8 cellular contexts compared by ENCODE assay signal in genomic region chr11:123246749-123247497, GRCh38. TPM values are rescaled to one million over a fixed set of nuclear protein-coding genes. Genes with fewer than 3 reads are reported as not detected.
DNase-seq lines count a peak whose midpoint lies in the region; ATAC-seq and TF ChIP-seq lines count a peak whose summit lies in the region.

No MANE protein-coding gene starts in this region.

- no peak overlapping the region for H3K27ac Mint-ChIP-seq in central memory CD8-positive, alpha-beta T cell (ENCODE audit: low read depth)

- no peak overlapping the region for H3K4me3 Mint-ChIP-seq in central memory CD8-positive, alpha-beta T cell

- peaks cover 22% of the 10 kb centered on the region for H3K27me3 Mint-ChIP-seq in central memory CD8-positive, alpha-beta T cell

- in situ Hi-C loops in GM13976 (cut with MboI; ENCODE audit: low sequenced_read_pairs, unreplicated experiment), result loop anchor here (5.0 to 10.0 kb wide), 2 partner anchors 72 to 135 kb away; no protein-coding TSS in a partner anchor

- no peaks in the 10 kb centered on the region for H3K4me1 Mint-ChIP-seq in central memory CD8-positive, alpha-beta T cell

- DNase-seq in 8988T (peak; percentile 69), GM13976 (ENCODE audit: low spot score) (peak; percentile 81), NCI-H2227 (lab: John Stamatoyannopoulos, UW; ENCODE audit: unreplicated experiment) (peak; percentile 83), left colon (peak; percentile 63 to 85)
- DNase-seq in activated CD4-positive, CD25-positive, alpha-beta regulatory T cell treated with anti-CD3 and anti-CD28 coated beads, Interleukin-2, amount 50 U/mL, for 72 hours, result peak; percentile 80
- DNase-seq in central memory CD8-positive, alpha-beta T cell (ENCODE audit: low spot score in 2 of 2), result peak; percentile 60 to 68
- DNase-seq in stimulated activated CD4-positive, alpha-beta T cell treated with anti-CD3 and anti-CD28 coated beads, Interleukin-2, amount 100 ng/mL, for 48 hours, result peak; percentile 84 to 85

- intact Hi-C loops in left colon (cut with DNase I, micrococcal nuclease), result no loop called here

- H3K36me3 Mint-ChIP-seq in central memory CD8-positive, alpha-beta T cell (ENCODE audit: insufficient read depth), result peaks cover 5% of the 10 kb centered on the region

- no peaks in the 10 kb centered on the region for H3K9me3 Mint-ChIP-seq in central memory CD8-positive, alpha-beta T cell

- TF ChIP-seq CTCF in GM13976 (IDR thresholded peaks at IDR 0.05; ENCODE audit: borderline replicate concordance, control extremely low read depth, extremely low read depth, insufficient read depth, missing control alignments), result peak; percentile 90

- peak; percentile 84 for ATAC-seq in HG02973 (IDR thresholded peaks at IDR 0.05; ENCODE audit: unreplicated experiment)
- ATAC-seq in central memory CD8-positive, alpha-beta T cell (replicated peaks; ENCODE audit: extremely low read depth, poor library complexity, severe bottlenecking), result peak; percentile 82
- peak; percentile 92 for ATAC-seq in left colon

RNA-seq across cellular contexts. Expression of gene CLMP, which starts 51.9 kb away (rescaled TPM):
- 10 to 100 TPM in 1 of 2 donors, 1 to 10 TPM in 1; 6.7 to 13.2 TPM for total RNA-seq in left colon

Comparison
In these comparisons a context has a peak if more than half of its experiments do, and no peak if none do; other contexts are left out.
1. Peak in every context shown above with its lines: DNase-seq and ATAC-seq.